8 cellular contexts compared by ENCODE assay signal in the genomic region with DNA sequence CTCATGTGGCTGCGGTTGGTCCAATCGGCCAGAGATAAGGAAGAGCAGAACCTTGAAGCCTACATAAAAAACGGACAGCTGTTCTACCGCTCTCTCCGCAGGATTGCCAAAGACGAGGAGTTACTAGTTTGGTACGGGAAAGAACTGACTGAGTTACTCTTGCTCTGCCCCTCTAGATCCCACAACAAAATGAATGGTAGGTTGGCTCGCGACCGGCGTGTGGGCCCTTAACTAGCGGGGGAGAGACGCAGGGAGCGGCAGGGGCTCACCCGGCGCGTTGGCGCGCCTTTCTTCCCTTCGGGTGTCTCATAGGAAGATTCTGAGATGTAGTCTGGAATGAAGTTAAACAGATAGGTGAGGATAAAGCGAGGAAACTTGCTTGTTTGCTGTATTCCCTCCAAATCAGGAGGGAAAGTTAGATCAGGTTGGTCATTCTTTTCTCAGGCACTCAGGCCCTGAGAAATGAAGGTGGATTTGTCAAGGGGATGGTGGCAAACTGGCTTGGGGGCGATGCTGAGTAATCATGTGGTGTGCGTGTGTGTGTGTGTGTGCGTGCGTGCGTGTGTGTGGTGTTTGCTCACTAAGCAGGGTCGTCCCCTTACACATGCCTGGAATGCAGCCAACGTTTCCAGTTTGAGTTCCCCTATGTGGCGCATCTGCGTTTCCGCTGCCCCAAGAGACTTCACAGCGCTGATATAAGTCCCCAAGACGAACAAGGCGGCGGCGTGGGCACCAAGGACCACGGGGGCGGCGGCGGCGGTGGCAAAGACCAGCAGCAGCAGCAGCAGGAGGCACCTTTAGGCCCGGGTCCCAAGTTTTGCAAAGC. TPM values are rescaled to one million over a fixed set of nuclear protein-coding genes. Genes with fewer than 3 reads are reported as not detected.
DNase-seq lines count a peak whose midpoint lies in the region; ATAC-seq and TF ChIP-seq lines count a peak whose summit lies in the region.

No MANE protein-coding gene starts in this region.

- H3K36me3 ChIP-seq in neural cell (ENCODE audit: insufficient read depth, low read length): no peaks in the 10 kb centered on the region
- no peaks in the 10 kb centered on the region for H3K36me3 ChIP-seq in transverse colon

- H3K27me3 ChIP-seq in neural cell (ENCODE audit: insufficient read depth, low read depth, low read length): peaks cover 99% of the 10 kb centered on the region
- peaks cover 62% of the 10 kb centered on the region for H3K27me3 ChIP-seq in transverse colon

- CTCF ChIA-PET in activated CD4-positive, alpha-beta memory T cell treated with anti-CD3 and anti-CD28 coated beads, Interleukin-2, amount 10 ng/mL, durations not matched to agents 7 days and 5 days (lab: Charles Lee): interaction anchor here (0.7 to 8.9 kb wide), 24 partner anchors 11 to 1263 kb away, joined by 3 to 135 read pairs (median 7); a partner anchor contains a TSS

- TF ChIP-seq POLR2A in transverse colon (IDR thresholded peaks at IDR 0.05): no peak

- H3K9me3 ChIP-seq in neural cell (ENCODE audit: low read length) (peaks cover 9% of the 10 kb centered on the region), transverse colon (no peaks in the 10 kb centered on the region)

- H3K4me2 ChIP-seq in neural cell (ENCODE audit: low read length): no peak overlapping the region

- TF ChIP-seq CTCF in epithelial cell of esophagus (IDR thresholded peaks at IDR 0.05; ENCODE audit: insufficient read depth, low read depth, low read length, missing control alignments) (no peak), neural cell (IDR thresholded peaks at IDR 0.05; ENCODE audit: poor library complexity, severe bottlenecking) (no peak), transverse colon (IDR thresholded peaks at IDR 0.05) (no peak)

- peaks cover 0 to 25% (median 16%) of the 10 kb centered on the region in 4 donors for H3K4me1 ChIP-seq in transverse colon

- H3K36me3 Mint-ChIP-seq in activated CD4-positive, alpha-beta memory T cell treated with anti-CD3 and anti-CD28 coated beads, Interleukin-2, amount 10 ng/mL, durations not matched to agents 7 days and 5 days (ENCODE audit: low read depth): peaks cover 38% of the 10 kb centered on the region

- ATAC-seq in GM19455 (IDR thresholded peaks at IDR 0.05; ENCODE audit: unreplicated experiment): peak; percentile 12

- H3K9ac ChIP-seq in neural cell (ENCODE audit: low read length): no peak overlapping the region

- H3K4me3 Mint-ChIP-seq in activated CD4-positive, alpha-beta memory T cell treated with anti-CD3 and anti-CD28 coated beads, Interleukin-2, amount 10 ng/mL, durations not matched to agents 7 days and 5 days: peak overlapping the region; percentile 76

- peak overlapping the region; percentile 5 for H3K4me3 ChIP-seq in epithelial cell of esophagus (ENCODE audit: low read length)
- H3K4me3 ChIP-seq in neural cell (ENCODE audit: low read length): peak overlapping the region; percentile 65
- peak overlapping the region; percentile 19 to 88 (median 66) for H3K4me3 ChIP-seq in transverse colon

- in situ Hi-C loops in KBM-7 (cut with MboI; ENCODE audit: low pct_unique_long_range_greater_than_20kb, low sequenced_read_pairs): no loop called here
- in situ Hi-C loops in transverse colon (cut with MboI; ENCODE audit: low pct_ligation_motif_present in 1 of 4, low pct_unique_long_range_greater_than_20kb in 1 of 4, low sequenced_read_pairs in 3 of 4): loop anchor here in 2 of 4 donors (25.0 kb wide), 2 partner anchors 289 to 1239 kb away; no protein-coding TSS in a partner anchor

- no peak for TF ChIP-seq RAD21 in neural cell (conservative IDR thresholded peaks at IDR 0.05)

- H3K27ac ChIP-seq in neural cell (ENCODE audit: low read length) (no peak overlapping the region), transverse colon (peak overlapping the region; percentile 87 to 95 (median 90))

- H3K9me2 ChIP-seq in neural cell (ENCODE audit: insufficient read depth, low read length): no peaks in the 10 kb centered on the region

- POLR2A ChIA-PET in activated CD4-positive, alpha-beta memory T cell treated with anti-CD3 and anti-CD28 coated beads, Interleukin-2, amount 10 ng/mL, durations not matched to agents 7 days and 5 days (lab: Charles Lee): interaction anchor here (0.7 to 6.0 kb wide), 12 partner anchors 17 to 275 kb away, joined by 3 to 70 read pairs (median 6); a partner anchor contains a TSS

- H3K27me3 Mint-ChIP-seq in activated CD4-positive, alpha-beta memory T cell treated with anti-CD3 and anti-CD28 coated beads, Interleukin-2, amount 10 ng/mL, durations not matched to agents 7 days and 5 days: peaks cover 11% of the 10 kb centered on the region

- intact Hi-C loops in transverse colon (cut with DNase I; ENCODE audit: low total_unique reads): loop anchor here (1.0 to 2.0 kb wide), 2 partner anchors 10 to 43 kb away; no protein-coding TSS in a partner anchor

- peak overlapping the region; percentile 58 for H3K27ac Mint-ChIP-seq in activated CD4-positive, alpha-beta memory T cell treated with anti-CD3 and anti-CD28 coated beads, Interleukin-2, amount 10 ng/mL, durations not matched to agents 7 days and 5 days

- H3K79me2 ChIP-seq in neural cell (replicated peaks; ENCODE audit: insufficient read depth, low read length): no peaks in the 10 kb centered on the region

- no peaks in the 10 kb centered on the region for H3F3A ChIP-seq in neural cell (ENCODE audit: insufficient read depth, low read length, poor library complexity, severe bottlenecking)

- no peak overlapping the region for H2AFZ ChIP-seq in neural cell (ENCODE audit: low read depth, low read length)

- no peaks in the 10 kb centered on the region for H4K20me1 ChIP-seq in neural cell (ENCODE audit: insufficient read depth)

- WGBS in transverse colon (ENCODE audit: low coverage in 1 of 2), 2 donors: 40 to 52% methylated on average over 19 to 42 of the region's 42 CpGs

- H3K9me3 Mint-ChIP-seq in activated CD4-positive, alpha-beta memory T cell treated with anti-CD3 and anti-CD28 coated beads, Interleukin-2, amount 10 ng/mL, durations not matched to agents 7 days and 5 days: no peaks in the 10 kb centered on the region

- peaks cover 29% of the 10 kb centered on the region for H3K4me1 Mint-ChIP-seq in activated CD4-positive, alpha-beta memory T cell treated with anti-CD3 and anti-CD28 coated beads, Interleukin-2, amount 10 ng/mL, durations not matched to agents 7 days and 5 days

- no peak for TF ChIP-seq EP300 in neural cell (conservative IDR thresholded peaks at IDR 0.05; ENCODE audit: poor library complexity, severe bottlenecking)
- TF ChIP-seq EP300 in transverse colon (IDR thresholded peaks at IDR 0.05; ENCODE audit: low read depth): no peak

- DNase-seq in AG08395 (ENCODE audit: low spot score) (peak; percentile 23), KBM-7 (peak; percentile 90), epithelial cell of esophagus (ENCODE audit: low read depth) (peak; percentile 46), transverse colon (peak; percentile 45), LoVo (ENCODE audit: low spot score) (no peak)
- no peak for DNase-seq in activated CD4-positive, alpha-beta memory T cell treated with anti-CD3 and anti-CD28 coated beads, Interleukin-2, amount 10 ng/mL, durations not matched to agents 7 days and 5 days

TF ChIP-seq in neural cell, 6 proteins besides CTCF, POLR2A, EP300 and RAD21:
- TF ChIP-seq POLR2AphosphoS5 (IDR thresholded peaks at IDR 0.05) (no peak), EZH2 (IDR thresholded peaks at IDR 0.05; ENCODE audit: borderline replicate concordance, insufficient read depth, low read length, poor library complexity, severe bottlenecking) (peak; percentile 34), MXI1 (conservative IDR thresholded peaks at IDR 0.05; ENCODE audit: poor library complexity, severe bottlenecking) (no peak), SMC3 (conservative IDR thresholded peaks at IDR 0.05; ENCODE audit: poor library complexity) (no peak), TAF1 (IDR thresholded peaks at IDR 0.05; ENCODE audit: low read depth) (no peak)

RNA-seq across cellular contexts. Expression of a gene that starts 4.2 kb away (rescaled TPM):
- 10 to 100 TPM; 18.9 to 21.9 TPM for total RNA-seq in activated CD4-positive, alpha-beta memory T cell treated with anti-CD3 and anti-CD28 coated beads, Interleukin-2, amount 10 ng/mL, durations not matched to agents 7 days and 5 days
- polyA plus RNA-seq in neural cell: 0.46 and 0.52 TPM in 2 replicates
- polyA minus RNA-seq in neural cell: 0.73 and 0.81 TPM in 2 replicates
- total RNA-seq in transverse colon: 1 to 10 TPM in 3 of 4 donors, under 1 TPM in 1; 0.20 to 5.2 (median 3.2) TPM

Comparison
In these comparisons a context has a peak if more than half of its experiments do, and no peak if none do; other contexts are left out.
1. DNase-seq: peak in AG08395 (single experiment), KBM-7 (single experiment), epithelial cell of esophagus (single experiment) and transverse colon (single experiment); none in activated CD4-positive, alpha-beta memory T cell treated with anti-CD3 and anti-CD28 coated beads, Interleukin-2, amount 10 ng/mL, durations not matched to agents 7 days and 5 days (single experiment) and LoVo (single experiment).
2. H3K4me3 ChIP-seq: peak in every context shown above with its lines; median percentile 66 in transverse colon; 65 in neural cell; 5 in epithelial cell of esophagus.